In genomic region chr20:3486850-3487249, GRCh38 we compare ENCODE assay signal across 22 cellular contexts. TPM values are rescaled to one million over a fixed set of nuclear protein-coding genes. Genes with fewer than 3 reads are reported as not detected.
DNase-seq lines count a peak whose midpoint lies in the region; ATAC-seq, FAIRE-seq and TF ChIP-seq lines count a peak whose summit lies in the region.
"Had no signal": no experiment of that assay in that cellular context is flagged by ENCODE, and none has a peak within 500 bp of the region (broad histone marks: within the 10 kb centered on the region; RNA-seq: fewer than 3 reads in every experiment).

No MANE protein-coding gene starts in this region.

- H3K27me3 Mint-ChIP-seq in Caco-2 (ENCODE audit: insufficient read depth, unreplicated experiment): no peaks in the 10 kb centered on the region
- H3K27me3 Mint-ChIP-seq: CD4-positive, alpha-beta memory T cell; CD4-positive, CD25-positive, alpha-beta regulatory T cell; CD8-positive, alpha-beta memory T cell had no signal

- DNase-seq in A549 (ENCODE audit: low read depth in 1 of 2, low spot score in 1 of 2) (no peak), Caco-2 (no peak), brain microvascular endothelial cell (no peak), NCI-H345 treated with DMSO at 0.1 percent for 48 hours (lab: John Stamatoyannopoulos, UW; ENCODE audit: unreplicated experiment) (no peak)
- DNase-seq: ACHN; BE2C; C1 segment of cervical spinal cord; Calu3; CD4-positive, alpha-beta memory T cell; CD4-positive, CD25-positive, alpha-beta regulatory T cell; CD8-positive, alpha-beta memory T cell; COR-L47; DMS79 treated with DMSO at 0.1 percent for 48 hours; GDM1 had no signal

- TF ChIP-seq RAD21 in A549 (conservative IDR thresholded peaks at IDR 0.05 in 1 of 2, IDR thresholded peaks at IDR 0.05 in 1 of 2): no peak

- WGBS in A549 (ENCODE audit: missing lambda C conversion rate): 74% methylated on average over 1 of the region's 1 CpG

- no TSS peak for BruUV-seq in Caco-2 (replicated peaks; lab: Mats Ljungman, UMichigan)

- POLR2A ChIA-PET in A549 (lab: Yijun Ruan, JAX): no interaction called here
- POLR2A ChIA-PET in Caco-2 (lab: Charles Lee): no interaction called here

- H3K4me1 Mint-ChIP-seq in Caco-2 (ENCODE audit: low read depth, unreplicated experiment): peaks cover 15% of the 10 kb centered on the region

- H3K27ac Mint-ChIP-seq in Caco-2 (ENCODE audit: unreplicated experiment): peak overlapping the region; percentile 33
- H3K27ac Mint-ChIP-seq: CD4-positive, alpha-beta memory T cell; CD4-positive, CD25-positive, alpha-beta regulatory T cell; CD8-positive, alpha-beta memory T cell had no signal

- TF ChIP-seq CTCF in A549 (IDR thresholded peaks at IDR 0.05) (no peak), Caco-2 (IDR thresholded peaks at IDR 0.05; ENCODE audit: insufficient read depth in 1 of 2, low read depth in 1 of 2, low read length in 1 of 2, severe bottlenecking in 1 of 2, unreplicated experiment in 1 of 2) (no peak), brain microvascular endothelial cell (IDR thresholded peaks at IDR 0.05; ENCODE audit: low read depth, low read length, missing control alignments) (no peak)

- no peak overlapping the region for H3K27ac ChIP-seq in A549
- no peak overlapping the region for H3K27ac ChIP-seq in brain microvascular endothelial cell
- H3K27ac ChIP-seq: BLaER1 had no signal

- peaks cover 7% of the 10 kb centered on the region for H3K36me3 Mint-ChIP-seq in Caco-2 (ENCODE audit: insufficient read depth, unreplicated experiment)

- H3K27me3 ChIP-seq in Caco-2 (replicated peaks; ENCODE audit: control insufficient read depth, insufficient read depth, low read length): no peaks in the 10 kb centered on the region
- no peaks in the 10 kb centered on the region for H3K27me3 ChIP-seq in brain microvascular endothelial cell (replicated peaks)
- H3K27me3 ChIP-seq: BE2C, BLaER1 had no signal

- H3K36me3 ChIP-seq in Caco-2 (ENCODE audit: control insufficient read depth, insufficient read depth, low read length) (no peaks in the 10 kb centered on the region), brain microvascular endothelial cell (replicated peaks) (no peaks in the 10 kb centered on the region)
- H3K36me3 ChIP-seq: BE2C had no signal

- in situ Hi-C loops in brain microvascular endothelial cell (cut with HindIII; ENCODE audit: low pct_ligation_motif_present, low sequenced_read_pairs): no loop called here

- CTCF ChIA-PET in A549 (lab: Yijun Ruan, JAX) (no interaction called here), Caco-2 (lab: Charles Lee) (no interaction called here)

- TF ChIP-seq POLR2A in A549 (IDR thresholded peaks at IDR 0.05; ENCODE audit: low read length): no peak

- peaks cover 25% of the 10 kb centered on the region for H3K9me3 Mint-ChIP-seq in Caco-2 (ENCODE audit: unreplicated experiment)

- intact Hi-C loops in Caco-2 (cut with micrococcal nuclease; ENCODE audit: unreplicated experiment): no loop called here

- no peak overlapping the region for H3K4me3 Mint-ChIP-seq in Caco-2 (ENCODE audit: unreplicated experiment)
- H3K4me3 Mint-ChIP-seq: CD14-positive monocyte; CD4-positive, alpha-beta memory T cell; CD8-positive, alpha-beta memory T cell had no signal

- FAIRE-seq in A549 (lab: Jason Lieb, UNC) (peak; percentile 32), endometrium (lab: Jason Lieb, UNC) (peak; percentile 18)
- FAIRE-seq: D721Med, GM12878, GM12892, GM18507 had no signal

- TF ChIP-seq EP300 in A549 (IDR thresholded peaks at IDR 0.05): no peak

- H3K4me1 ChIP-seq in A549: peaks cover 20% of the 10 kb centered on the region
- peaks cover 20% of the 10 kb centered on the region for H3K4me1 ChIP-seq in Caco-2
- H3K4me1 ChIP-seq: BE2C had no signal

- H3K4me3 ChIP-seq in A549: no peak overlapping the region
- H3K4me3 ChIP-seq in Caco-2 (ENCODE audit: low read depth, low read length): no peak overlapping the region
- no peak overlapping the region for H3K4me3 ChIP-seq in brain microvascular endothelial cell (ENCODE audit: low read depth, low read length)
- H3K4me3 ChIP-seq: BLaER1, GM12878 had no signal

- H3K4me2 ChIP-seq in A549: no peak overlapping the region
- H3K4me2 ChIP-seq: BLaER1 had no signal

- peaks cover 16% of the 10 kb centered on the region for H3K9me3 ChIP-seq in A549
- H3K9me3 ChIP-seq in Caco-2: peaks cover 4% of the 10 kb centered on the region; the same call in 1 of the 2 replicates
- H3K9me3 ChIP-seq: BE2C had no signal

- no peak for ATAC-seq in A549
- ATAC-seq in HG03521 (IDR thresholded peaks at IDR 0.05; ENCODE audit: unreplicated experiment): no peak
- ATAC-seq: GM12878 had no signal

TF ChIP-seq in A549, 52 proteins besides CTCF, POLR2A, EP300 and RAD21:
- TF ChIP-seq PHF8 (IDR thresholded peaks at IDR 0.05; ENCODE audit: borderline replicate concordance, low read depth) (no peak), NPAS2 (CRISPR knock-in tag; IDR thresholded peaks at IDR 0.05; ENCODE audit: borderline replicate concordance) (no peak), USF2 (IDR thresholded peaks at IDR 0.05) (no peak), HOXB13 (CRISPR knock-in tag; IDR thresholded peaks at IDR 0.05; ENCODE audit: low read depth) (no peak), ZFP36 (IDR thresholded peaks at IDR 0.05; ENCODE audit: borderline replicate concordance, partially characterized antibody) (no peak), HOXB5 (CRISPR knock-in tag; IDR thresholded peaks at IDR 0.05) (no peak), BCL3 (IDR thresholded peaks at IDR 0.05) (no peak), GATA3 (IDR thresholded peaks at IDR 0.05; ENCODE audit: borderline replicate concordance) (no peak), MAX (IDR thresholded peaks at IDR 0.05) (no peak), HEYL (CRISPR knock-in tag; IDR thresholded peaks at IDR 0.05) (no peak), JUNB (IDR thresholded peaks at IDR 0.05) (no peak), HOXA7 (CRISPR knock-in tag; IDR thresholded peaks at IDR 0.05) (no peak)

RNA-seq across cellular contexts. Expression of gene ATRN, which starts 16.0 kb away (rescaled TPM):
- polyA plus RNA-seq in A549 (2011; rRNA removed): 58.7 and 67.1 TPM in 2 replicates
- polyA plus RNA-seq in A549 (2012; cell fraction: cytosol; rRNA removed): 13.9 and 18.3 TPM in 2 replicates
- 25.0 and 28.6 TPM in 2 replicates for polyA plus RNA-seq in A549 (2012; cell fraction: nucleus; rRNA removed)
- polyA plus RNA-seq in A549 (2017; fragmentation: RNase III; extraction: RNeasy Plus Mini Kit Qiagen cat#74134 plus additional on column Dnase treatment): 20.4 to 22.6 TPM (median 21.3 TPM) in 3 replicates
- polyA minus RNA-seq in A549 (2011; rRNA and poly(A)+ RNA removed): 108 and 130 TPM in 2 replicates
- total RNA-seq in Caco-2 (2022): 39.3 and 41.4 TPM in 2 replicates
